In genomic region chr4:55947254-55947882, GRCh38 we compare ENCODE assay signal across 9 cellular contexts. TPM values are rescaled to one million over a fixed set of nuclear protein-coding genes. Genes with fewer than 3 reads are reported as not detected.
A peak's percentile ranks its signal among the peaks of the same experiment; 100 is the strongest.
DNase-seq lines count a peak whose midpoint lies in the region; ATAC-seq, FAIRE-seq and TF ChIP-seq lines count a peak whose summit lies in the region.
"Had no signal": no experiment of that assay in that cellular context is flagged by ENCODE, and none has a peak within 500 bp of the region (broad histone marks: within the 10 kb centered on the region; RNA-seq: fewer than 3 reads in every experiment).

No MANE protein-coding gene starts in this region.

- no peak for TF ChIP-seq EP300 in A549 (IDR thresholded peaks at IDR 0.05)

- no peak for TF ChIP-seq POLR2A in A549 (IDR thresholded peaks at IDR 0.05; ENCODE audit: low read length)
- TF ChIP-seq POLR2A in Peyer's patch (IDR thresholded peaks at IDR 0.05) = no peak

- H3K4me1 ChIP-seq in A549 (peaks cover 17% of the 10 kb centered on the region), Peyer's patch (peaks cover 0 to 18% (median 2%) of the 10 kb centered on the region in 4 donors)
- peaks cover 12% of the 10 kb centered on the region for H3K4me1 ChIP-seq in effector memory CD4-positive, alpha-beta T cell (ENCODE audit: control insufficient read depth, insufficient read depth, low read length, poor library complexity, severe bottlenecking)

- ATAC-seq in A549 (no peak), GM18517 (IDR thresholded peaks at IDR 0.05; ENCODE audit: unreplicated experiment) (peak; percentile 33), HG02973 (IDR thresholded peaks at IDR 0.05; ENCODE audit: unreplicated experiment) (peak; percentile 32)

- no peaks in the 10 kb centered on the region for H3K9me3 ChIP-seq in A549
- no peaks in the 10 kb centered on the region for H3K9me3 ChIP-seq in Peyer's patch
- H3K9me3 ChIP-seq in effector memory CD4-positive, alpha-beta T cell (ENCODE audit: control insufficient read depth, low read length) = no peaks in the 10 kb centered on the region

- H3K27ac ChIP-seq in A549 (peak overlapping the region; percentile 94 to 99), Peyer's patch (peak overlapping the region; percentile 75 to 95 (median 90))
- H3K27ac ChIP-seq in effector memory CD4-positive, alpha-beta T cell (ENCODE audit: insufficient read depth, low read length, poor library complexity, severe bottlenecking) = peak overlapping the region; percentile 76

- 82% methylated on average over 6 of the region's 6 CpGs for WGBS in A549 (ENCODE audit: missing lambda C conversion rate)

- TF ChIP-seq CTCF in A549 (IDR thresholded peaks at IDR 0.05) = no peak
- no peak for TF ChIP-seq CTCF in Peyer's patch (IDR thresholded peaks at IDR 0.05)

- POLR2A ChIA-PET in A549 (lab: Yijun Ruan, JAX) = interaction anchor here (1.1 kb wide), 1 partner anchor 488 kb away, joined by 4 read pairs; the partner anchor contains the start of gene PPAT

- DNase-seq in A549 (ENCODE audit: low read depth in 1 of 2, low spot score in 1 of 2) (no peak), Peyer's patch (peak in 1 of 3 donors; percentile 16), renal cortical epithelial cell (ENCODE audit: low read depth) (peak; percentile 13), NCI-H1105 (lab: John Stamatoyannopoulos, UW) (no peak), Ammon's horn (ENCODE audit: low spot score) (no peak)
- DNase-seq in effector memory CD4-positive, alpha-beta T cell = no peak

- CTCF ChIA-PET in A549 (lab: Yijun Ruan, JAX) = interaction anchor here (0.6 to 2.7 kb wide), 14 partner anchors 10 to 426 kb away, joined by 3 to 24 read pairs (median 7); no protein-coding TSS in a partner anchor

- H3K27me3 ChIP-seq in Peyer's patch = no peaks in the 10 kb centered on the region
- no peaks in the 10 kb centered on the region for H3K27me3 ChIP-seq in effector memory CD4-positive, alpha-beta T cell (replicated peaks; ENCODE audit: control insufficient read depth, insufficient read depth, low read length, poor library complexity, severe bottlenecking)

- no peak for TF ChIP-seq RAD21 in A549 (conservative IDR thresholded peaks at IDR 0.05 in 1 of 2, IDR thresholded peaks at IDR 0.05 in 1 of 2)

- H3K4me2 ChIP-seq in A549 = peak overlapping the region; percentile 92

- no peak overlapping the region for H3K4me3 ChIP-seq in A549
- peak overlapping the region in 3 of 4 donors; percentile 9 to 98 (median 89) for H3K4me3 ChIP-seq in Peyer's patch
- peak overlapping the region; percentile 94 for H3K4me3 ChIP-seq in effector memory CD4-positive, alpha-beta T cell (ENCODE audit: insufficient read depth, low read depth, low read length, poor library complexity, severe bottlenecking)

- FAIRE-seq in A549 (lab: Jason Lieb, UNC) = no peak
- FAIRE-seq: H1 had no signal

- H3K36me3 ChIP-seq in Peyer's patch = peaks cover 0 to 2% (median 0%) of the 10 kb centered on the region in 3 donors
- peaks cover 3% of the 10 kb centered on the region for H3K36me3 ChIP-seq in effector memory CD4-positive, alpha-beta T cell (ENCODE audit: control insufficient read depth, insufficient read depth, low read length)

TF ChIP-seq in A549, 52 proteins besides CTCF, POLR2A, EP300 and RAD21:
- TF ChIP-seq ZC3H11A (IDR thresholded peaks at IDR 0.05) (no peak), PHF8 (IDR thresholded peaks at IDR 0.05; ENCODE audit: borderline replicate concordance, low read depth) (no peak), EHMT2 (IDR thresholded peaks at IDR 0.05; ENCODE audit: low read depth) (no peak), TP53 (CRISPR knock-in tag; IDR thresholded peaks at IDR 0.05) (no peak), KDM5A (IDR thresholded peaks at IDR 0.05) (no peak), MYC (IDR thresholded peaks at IDR 0.05; ENCODE audit: borderline replicate concordance, low read length) (no peak), SMC3 (IDR thresholded peaks at IDR 0.05) (no peak), ZSCAN20 (CRISPR knock-in tag; IDR thresholded peaks at IDR 0.05) (no peak), MAX (IDR thresholded peaks at IDR 0.05) (no peak), CHD2 (IDR thresholded peaks at IDR 0.05; ENCODE audit: low read length, partially characterized antibody) (no peak), HOXB13 (CRISPR knock-in tag; IDR thresholded peaks at IDR 0.05; ENCODE audit: low read depth) (no peak), CBX8 (IDR thresholded peaks at IDR 0.05) (no peak), E2F6 (IDR thresholded peaks at IDR 0.05; ENCODE audit: borderline replicate concordance, low read depth) (no peak), RARB (CRISPR knock-in tag; IDR thresholded peaks at IDR 0.05) (no peak)

RNA-seq across cellular contexts. Expression of gene CEP135, which starts 1.4 kb away (rescaled TPM):
- polyA plus RNA-seq in A549 (2011; rRNA removed) = 5.7 and 10.6 TPM in 2 replicates
- 1.8 and 2.1 TPM in 2 replicates for polyA plus RNA-seq in A549 (2012; cell fraction: cytosol; rRNA removed)
- polyA plus RNA-seq in A549 (2012; cell fraction: nucleus; rRNA removed) = 2.0 and 3.7 TPM in 2 replicates
- 7.1 to 8.0 TPM (median 7.3 TPM) in 3 replicates for polyA plus RNA-seq in A549 (2017; fragmentation: RNase III; extraction: RNeasy Plus Mini Kit Qiagen cat#74134 plus additional on column Dnase treatment)
- 3.2 and 3.9 TPM in 2 replicates for polyA minus RNA-seq in A549 (2011; rRNA and poly(A)+ RNA removed)
- total RNA-seq in Peyer's patch = 10 to 100 TPM in 2 of 4 donors, 1 to 10 TPM in 2; 6.3 to 28.1 (median 9.3) TPM
- 5.4 and 8.9 TPM in 2 replicates for total RNA-seq in renal cortical epithelial cell

Comparison
In these comparisons a context has a peak if more than half of its experiments do, and no peak if none do; other contexts are left out.
1. ATAC-seq: peak in GM18517 (single experiment) and HG02973 (single experiment); none in A549 (0 of 2).
2. Peak in every context shown above with its lines, with median percentiles within 50 percentile points of each other: H3K27ac ChIP-seq.